In the genomic region with DNA sequence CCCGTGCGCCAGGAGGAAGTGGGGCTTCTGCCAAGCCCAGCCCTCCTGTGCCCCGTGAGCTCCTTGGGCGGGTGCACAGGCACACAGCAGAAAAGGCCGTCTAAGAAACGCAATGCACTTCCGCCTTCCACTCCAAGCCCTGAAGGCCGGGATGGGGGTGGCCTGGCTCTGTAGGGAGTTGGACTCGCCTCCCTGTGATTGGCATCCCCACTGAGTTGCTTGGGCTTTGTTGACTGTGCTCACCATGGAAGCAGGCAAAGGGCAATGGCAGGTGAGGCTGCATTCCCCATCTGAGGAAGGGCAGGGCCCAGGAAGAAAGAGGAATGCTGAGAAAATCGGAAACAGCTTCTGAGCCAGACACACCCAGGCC, we compare ENCODE assay signal across 8 cellular contexts.
DNase-seq lines count a peak whose midpoint lies in the region; ATAC-seq and TF ChIP-seq lines count a peak whose summit lies in the region.

No MANE protein-coding gene starts in this region.

- no peak overlapping the region for H4K8ac ChIP-seq in IMR-90 (ENCODE audit: low read depth in 2 of 2, low read length in 2 of 2)

- H3K9me1 ChIP-seq in IMR-90 (ENCODE audit: insufficient read depth, low read length), result no peaks in the 10 kb centered on the region

- H3K18ac ChIP-seq in IMR-90 (ENCODE audit: low read depth, low read length), result no peak overlapping the region

- WGBS in IMR-90 (ENCODE audit: extremely low coverage in 2 of 2, insufficient read length in 1 of 2), 2 experiments, result 76% methylated on average over 3 of the region's 10 CpGs; no CpG with 5 or more reads in 1 of the 2 experiments

- H3K4ac ChIP-seq in IMR-90 (ENCODE audit: low read depth, low read length), result no peak overlapping the region

- TF ChIP-seq RAD21 in IMR-90 (IDR thresholded peaks at IDR 0.05; ENCODE audit: low read length), result no peak

- H2AK9ac ChIP-seq in IMR-90 (replicated peaks; ENCODE audit: low read depth, low read length, poor library complexity), result no peak overlapping the region

- H3K4me3 Mint-ChIP-seq in activated T-cell treated with anti-CD3 and anti-CD28 coated beads, Interleukin-2, amount 50 U/mL, for 72 hours, result no peak overlapping the region

- peaks cover 1% of the 10 kb centered on the region; the same call in 1 of the 2 replicates for H3K4me1 ChIP-seq in IMR-90 (ENCODE audit: control insufficient read depth, insufficient read depth, low read length)

- in situ Hi-C loops in IMR-90 (cut with MboI; ENCODE audit: low sequenced_read_pairs), result no loop called here

- dilution Hi-C loops in IMR-90 (cut with HindIII; ENCODE audit: low sequenced_read_pairs, unreplicated experiment), result no loop called here

- no peak overlapping the region for H2BK15ac ChIP-seq in IMR-90 (ENCODE audit: low read depth, low read length)

- no peak overlapping the region for H3K56ac ChIP-seq in IMR-90 (ENCODE audit: extremely low read depth, insufficient read depth, low read length)

- DNase-seq in IMR-90 (no peak), NCI-H510A (lab: John Stamatoyannopoulos, UW) (peak; percentile 88), epithelial cell of prostate (ENCODE audit: low read depth, low spot score) (peak; percentile 57), sciatic nerve (ENCODE audit: low spot score) (no peak), hippocampal formation (lab: John Stamatoyannopoulos, UW) (no peak)
- DNase-seq in activated T-cell treated with anti-CD3 and anti-CD28 coated beads, Interleukin-2, amount 50 U/mL, for 72 hours, result no peak

- BruUV-seq in IMR-90 (replicated peaks; lab: Mats Ljungman, UMichigan), result no TSS peak

- H4K20me1 ChIP-seq in IMR-90 (ENCODE audit: insufficient read depth, low read length), result no peaks in the 10 kb centered on the region

- no peak overlapping the region for H3K4me2 ChIP-seq in IMR-90 (ENCODE audit: low read depth, low read length)

- H3K27ac Mint-ChIP-seq in activated T-cell treated with anti-CD3 and anti-CD28 coated beads, Interleukin-2, amount 50 U/mL, for 72 hours, result no peak overlapping the region

- H2BK20ac ChIP-seq in IMR-90 (ENCODE audit: low read depth, low read length), result no peak overlapping the region

- H3K27me3 ChIP-seq in IMR-90 (ENCODE audit: control insufficient read depth, insufficient read depth, low read length), result peaks cover 9% of the 10 kb centered on the region

- H3K23ac ChIP-seq in IMR-90 (ENCODE audit: low read depth, low read length), result no peak overlapping the region

- no peak for TF ChIP-seq POLR2A in IMR-90 (IDR thresholded peaks at IDR 0.05; ENCODE audit: low read depth, low read length)

- CTCF ChIA-PET in IMR-90 (lab: Yijun Ruan, JAX), result no interaction called here

- TF ChIP-seq CTCF in IMR-90 (conservative IDR thresholded peaks at IDR 0.05; ENCODE audit: low read depth, low read length), result no peak

- no peak overlapping the region for H3K27ac ChIP-seq in IMR-90 (ENCODE audit: insufficient read depth, low read length)
- peak overlapping the region; percentile 63 for H3K27ac ChIP-seq in epithelial cell of prostate

- no peaks in the 10 kb centered on the region for H3K27me3 Mint-ChIP-seq in activated T-cell treated with anti-CD3 and anti-CD28 coated beads, Interleukin-2, amount 50 U/mL, for 72 hours (ENCODE audit: low read depth)

- POLR2A ChIA-PET in IMR-90 (lab: Charles Lee; ENCODE audit: unreplicated experiment), result no interaction called here

- no peak overlapping the region for H2AK5ac ChIP-seq in IMR-90 (ENCODE audit: low read depth, low read length)

- ATAC-seq in IMR-90 (ENCODE audit: low read depth) (no peak), sciatic nerve (peak; percentile 90), GM18909 (IDR thresholded peaks at IDR 0.05; ENCODE audit: poor library complexity, unreplicated experiment) (no peak), SK-N-SH treated with all-trans-retinoic acid at 6 μM for 48 hours (no peak)
- no peak for ATAC-seq in activated T-cell treated with anti-CD3 and anti-CD28 coated beads, Interleukin-2, amount 50 U/mL, for 72 hours (replicated peaks in 1 of 2)

- H2BK120ac ChIP-seq in IMR-90 (ENCODE audit: low read depth, low read length), result no peak overlapping the region

- no peak overlapping the region for H3K14ac ChIP-seq in IMR-90 (replicated peaks; ENCODE audit: low read depth, low read length)

- no peaks in the 10 kb centered on the region for H3K9me3 ChIP-seq in IMR-90 (ENCODE audit: control insufficient read depth, insufficient read depth, low read length)

- H3K9me3 Mint-ChIP-seq in activated T-cell treated with anti-CD3 and anti-CD28 coated beads, Interleukin-2, amount 50 U/mL, for 72 hours, result no peaks in the 10 kb centered on the region

- H3K36me3 Mint-ChIP-seq in activated T-cell treated with anti-CD3 and anti-CD28 coated beads, Interleukin-2, amount 50 U/mL, for 72 hours (ENCODE audit: insufficient read depth in 2 of 2), result no peaks in the 10 kb centered on the region

- no peak overlapping the region for H3K4me3 ChIP-seq in IMR-90 (ENCODE audit: insufficient read depth, low read depth, low read length)

- peak overlapping the region; percentile 62 for H2AFZ ChIP-seq in IMR-90 (replicated peaks; ENCODE audit: low read length, poor library complexity)

- intact Hi-C loops in IMR-90 (cut with micrococcal nuclease) (no loop called here), sciatic nerve (cut with DNase I) (no loop called here)

- no peak overlapping the region for H3K9ac ChIP-seq in IMR-90 (ENCODE audit: low read depth, low read length)

- H4K91ac ChIP-seq in IMR-90 (ENCODE audit: insufficient read depth, low read depth, low read length), result no peak overlapping the region

- no peaks in the 10 kb centered on the region for H3K79me1 ChIP-seq in IMR-90 (ENCODE audit: low read depth in 1 of 2, low read length in 2 of 2)

- no peaks in the 10 kb centered on the region for H3K36me3 ChIP-seq in IMR-90 (ENCODE audit: control insufficient read depth, insufficient read depth, low read length)

- H2BK5ac ChIP-seq in IMR-90 (ENCODE audit: low read depth, low read length, poor library complexity, severe bottlenecking), result no peak overlapping the region

- H4K5ac ChIP-seq in IMR-90 (ENCODE audit: low read depth, low read length), result no peak overlapping the region

- H3K4me1 Mint-ChIP-seq in activated T-cell treated with anti-CD3 and anti-CD28 coated beads, Interleukin-2, amount 50 U/mL, for 72 hours (ENCODE audit: low read depth), result peaks cover 16% of the 10 kb centered on the region

TF ChIP-seq in IMR-90, 13 proteins besides CTCF, POLR2A, EP300 and RAD21:
- TF ChIP-seq SMC3 (IDR thresholded peaks at IDR 0.05; ENCODE audit: low read depth, low read length), result no peak
- TF ChIP-seq CHD1 (IDR thresholded peaks at IDR 0.05; ENCODE audit: low read depth, low read length), result no peak
- TF ChIP-seq MAFK (IDR thresholded peaks at IDR 0.05; ENCODE audit: low read depth, low read length), result no peak

TF ChIP-seq in SK-N-SH treated with all-trans-retinoic acid at 6 μM for 48 hours, 23 proteins besides CTCF, POLR2A, EP300 and RAD21:
- TF ChIP-seq, protein P1, sequence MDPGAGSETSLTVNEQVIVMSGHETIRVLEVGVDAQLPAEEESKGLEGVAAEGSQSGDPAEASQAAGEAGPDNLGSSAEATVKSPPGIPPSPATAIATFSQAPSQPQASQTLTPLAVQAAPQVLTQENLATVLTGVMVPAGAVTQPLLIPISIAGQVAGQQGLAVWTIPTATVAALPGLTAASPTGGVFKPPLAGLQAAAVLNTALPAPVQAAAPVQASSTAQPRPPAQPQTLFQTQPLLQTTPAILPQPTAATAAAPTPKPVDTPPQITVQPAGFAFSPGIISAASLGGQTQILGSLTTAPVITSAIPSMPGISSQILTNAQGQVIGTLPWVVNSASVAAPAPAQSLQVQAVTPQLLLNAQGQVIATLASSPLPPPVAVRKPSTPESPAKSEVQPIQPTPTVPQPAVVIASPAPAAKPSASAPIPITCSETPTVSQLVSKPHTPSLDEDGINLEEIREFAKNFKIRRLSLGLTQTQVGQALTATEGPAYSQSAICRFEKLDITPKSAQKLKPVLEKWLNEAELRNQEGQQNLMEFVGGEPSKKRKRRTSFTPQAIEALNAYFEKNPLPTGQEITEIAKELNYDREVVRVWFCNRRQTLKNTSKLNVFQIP (CRISPR knock-in tag; IDR thresholded peaks at IDR 0.05; ENCODE audit: borderline replicate concordance, low read depth), result no peak
- no peak for TF ChIP-seq SNAI2 (CRISPR knock-in tag; IDR thresholded peaks at IDR 0.05)

Comparison
In these comparisons a context has a peak if more than half of its experiments do, and no peak if none do; other contexts are left out.
1. DNase-seq: peak in NCI-H510A (single experiment) and epithelial cell of prostate (single experiment); none in IMR-90 (single experiment), sciatic nerve (single experiment), hippocampal formation (0 of 2) and activated T-cell treated with anti-CD3 and anti-CD28 coated beads, Interleukin-2, amount 50 U/mL, for 72 hours (0 of 2).